39 cellular contexts compared by ENCODE assay signal in genomic region chr4:73277201-73277600, GRCh38.
"Had no signal": no experiment of that assay in that cellular context is flagged by ENCODE, and none has a peak within 500 bp of the region (broad histone marks: within the 10 kb centered on the region; RNA-seq: fewer than 3 reads in every experiment).

No MANE protein-coding gene starts in this region.

- H3K27me3 ChIP-seq: adrenal gland, ascending aorta, body of pancreas, brain microvascular endothelial cell, breast epithelium, cardiac muscle cell had no signal

- H3K9me3 ChIP-seq: adrenal gland, body of pancreas had no signal

- H3K9me3 Mint-ChIP-seq: activated naive CD4-positive, alpha-beta T cell treated with anti-CD3 and anti-CD28 coated beads, Interleukin-2, amount 50 U/mL, for 24 hours; central memory CD8-positive, alpha-beta T cell had no signal

- H3K4me1 Mint-ChIP-seq: activated naive CD8-positive, alpha-beta T cell treated with anti-CD3 and anti-CD28 coated beads, Interleukin-2, amount 50 U/mL, for 24 hours had no signal

- H3K27me3 Mint-ChIP-seq: activated naive CD4-positive, alpha-beta T cell treated with anti-CD3 and anti-CD28 coated beads, Interleukin-2, amount 10 ng/mL, durations not matched to agents 7 days and 5 days; activated naive CD4-positive, alpha-beta T cell treated with anti-CD3 and anti-CD28 coated beads, Interleukin-2, amount 50 U/mL, for 24 hours; activated naive CD8-positive, alpha-beta T cell; activated naive CD8-positive, alpha-beta T cell treated with anti-CD3 and anti-CD28 coated beads for 36 hours; activated naive CD8-positive, alpha-beta T cell treated with anti-CD3 and anti-CD28 coated beads, Interleukin-2, amount 10 ng/mL, durations not matched to agents 7 days and 5 days; activated naive CD8-positive, alpha-beta T cell treated with anti-CD3 and anti-CD28 coated beads, Interleukin-2, amount 50 U/mL, for 24 hours; activated T-cell treated with anti-CD3 and anti-CD28 coated beads, Interleukin-2, amount 50 U/mL, for 24 hours; activated T-helper 17 cell treated with anti-CD3 and anti-CD28 coated beads, Interleukin-2, amount 50 U/mL, for 72 hours; central memory CD8-positive, alpha-beta T cell had no signal

- H3K36me3 ChIP-seq: adrenal gland, ascending aorta, brain microvascular endothelial cell, breast epithelium, cardiac muscle cell had no signal

- H3K27ac ChIP-seq: adrenal gland, ascending aorta, body of pancreas, brain microvascular endothelial cell, breast epithelium, cardiac muscle cell had no signal

- H3K27ac Mint-ChIP-seq: activated naive CD4-positive, alpha-beta T cell treated with anti-CD3 and anti-CD28 coated beads for 36 hours; activated naive CD4-positive, alpha-beta T cell treated with anti-CD3 and anti-CD28 coated beads, Interleukin-2, amount 10 ng/mL, durations not matched to agents 7 days and 5 days; activated naive CD4-positive, alpha-beta T cell treated with anti-CD3 and anti-CD28 coated beads, Interleukin-2, amount 50 U/mL, for 24 hours; activated naive CD4-positive, alpha-beta T cell treated with anti-CD3 and anti-CD28 coated beads, Interleukin-2, amount 50 U/mL, for 72 hours; activated naive CD8-positive, alpha-beta T cell; activated naive CD8-positive, alpha-beta T cell treated with anti-CD3 and anti-CD28 coated beads for 36 hours; activated naive CD8-positive, alpha-beta T cell treated with anti-CD3 and anti-CD28 coated beads, Interleukin-2, amount 10 ng/mL, durations not matched to agents 7 days and 5 days; activated naive CD8-positive, alpha-beta T cell treated with anti-CD3 and anti-CD28 coated beads, Interleukin-2, amount 50 U/mL, for 24 hours; activated T-cell treated with anti-CD3 and anti-CD28 coated beads, Interleukin-2, amount 50 U/mL, for 24 hours; activated T-helper 1 cell treated with anti-CD3 and anti-CD28 coated beads, Interleukin-12 subunit alpha, Interleukin-12 subunit beta, Interleukin-2, Interleukin-4 antibody, amounts not matched to agents 30 ng/mL and 10 ng/mL and 1 ng/mL, durations not matched to agents 14 hours and 24 hours and 36 hours; activated T-helper 17 cell treated with anti-CD3 and anti-CD28 coated beads, Interleukin-2, amount 50 U/mL, for 72 hours; activated T-helper 2 cell treated with anti-CD3 and anti-CD28 coated beads, Interferon-gamma antibody, Interleukin-2, Interleukin-4, amounts not matched to agents 10 μg/mL and 5 μg/mL and 100 μg/mL, durations not matched to agents 14 hours and 24 hours and 36 hours; brain had no signal

- FAIRE-seq: astrocyte, bronchial epithelial cell, colon had no signal

- H3K4me3 Mint-ChIP-seq: activated naive CD4-positive, alpha-beta T cell treated with anti-CD3 and anti-CD28 coated beads for 36 hours; activated naive CD4-positive, alpha-beta T cell treated with anti-CD3 and anti-CD28 coated beads, Interleukin-2, amount 10 ng/mL, durations not matched to agents 7 days and 5 days; activated naive CD4-positive, alpha-beta T cell treated with anti-CD3 and anti-CD28 coated beads, Interleukin-2, amount 50 U/mL, for 24 hours; activated naive CD8-positive, alpha-beta T cell; activated naive CD8-positive, alpha-beta T cell treated with anti-CD3 and anti-CD28 coated beads for 36 hours; activated naive CD8-positive, alpha-beta T cell treated with anti-CD3 and anti-CD28 coated beads, Interleukin-2, amount 10 ng/mL, durations not matched to agents 7 days and 5 days; activated naive CD8-positive, alpha-beta T cell treated with anti-CD3 and anti-CD28 coated beads, Interleukin-2, amount 50 U/mL, for 24 hours; activated T-cell treated with anti-CD3 and anti-CD28 coated beads, Interleukin-2, amount 50 U/mL, for 24 hours; activated T-cell treated with anti-CD3 and anti-CD28 coated beads, Interleukin-2, amount 50 U/mL, for 4 hours; activated T-helper 1 cell treated with anti-CD3 and anti-CD28 coated beads, Interleukin-12 subunit alpha, Interleukin-12 subunit beta, Interleukin-2, Interleukin-4 antibody, amounts not matched to agents 30 ng/mL and 10 ng/mL and 1 ng/mL, durations not matched to agents 14 hours and 24 hours and 36 hours; activated T-helper 17 cell treated with anti-CD3 and anti-CD28 coated beads, Interleukin-2, amount 50 U/mL, for 72 hours; brain; central memory CD8-positive, alpha-beta T cell had no signal

- ATAC-seq: activated naive CD4-positive, alpha-beta T cell treated with anti-CD3 and anti-CD28 coated beads, Interleukin-2, amount 50 U/mL, for 72 hours; activated naive CD8-positive, alpha-beta T cell treated with anti-CD3 and anti-CD28 coated beads, Interleukin-2, amount 50 U/mL, for 24 hours; activated T-cell treated with anti-CD3 and anti-CD28 coated beads, Interleukin-2, amount 50 U/mL, for 4 hours; activated T-helper 17 cell treated with anti-CD3 and anti-CD28 coated beads, Interleukin-2, amount 50 U/mL, for 72 hours; body of pancreas had no signal

- DNase-seq: activated effector memory CD4-positive, alpha-beta T cell treated with anti-CD3 and anti-CD28 coated beads, Interleukin-2, amount 50 U/mL, for 16 hours; activated effector memory CD4-positive, alpha-beta T cell treated with Interleukin-2 at 50 U/mL for 16 hours; activated gamma-delta T cell; activated gamma-delta T cell treated with Interleukin-2 at 50 U/mL for 16 hours; activated naive CD4-positive, alpha-beta T cell; activated naive CD4-positive, alpha-beta T cell treated with anti-CD3 and anti-CD28 coated beads for 36 hours; activated naive CD4-positive, alpha-beta T cell treated with anti-CD3 and anti-CD28 coated beads, Interleukin-2, amount 10 ng/mL, durations not matched to agents 7 days and 5 days; activated naive CD4-positive, alpha-beta T cell treated with anti-CD3 and anti-CD28 coated beads, Interleukin-2, amount 50 U/mL, for 16 hours; activated naive CD4-positive, alpha-beta T cell treated with Interleukin-2 at 50 U/mL for 16 hours; activated naive CD8-positive, alpha-beta T cell treated with anti-CD3 and anti-CD28 coated beads for 36 hours; activated naive CD8-positive, alpha-beta T cell treated with anti-CD3 and anti-CD28 coated beads, Interleukin-2, amount 10 ng/mL, durations not matched to agents 7 days and 5 days; activated naive CD8-positive, alpha-beta T cell treated with anti-CD3 and anti-CD28 coated beads, Interleukin-2, amount 50 U/mL, for 24 hours; activated T-cell treated with anti-CD3 and anti-CD28 coated beads, Interleukin-2, amount 50 U/mL, for 24 hours; activated T-cell treated with anti-CD3 and anti-CD28 coated beads, Interleukin-2, amount 50 U/mL, for 4 hours; activated T-cell treated with anti-CD3 and anti-CD28 coated beads, Interleukin-2, amount 50 U/mL, for 48 hours; adrenal gland; amniotic stem cell; amygdala; anterior cingulate cortex; aorta; body of pancreas; brain microvascular endothelial cell; caudate nucleus; central memory CD4-positive, alpha-beta T cell; cerebellar nuclear complex had no signal

- H3K4me1 ChIP-seq: adrenal gland, ascending aorta, breast epithelium had no signal

- H3K4me3 ChIP-seq: adrenal gland, ascending aorta, body of pancreas, breast epithelium, cardiac muscle cell had no signal
